In genomic region chr1:209831615-209832014, GRCh38 we compare ENCODE assay signal across 25 cellular contexts. TPM values are rescaled to one million over a fixed set of nuclear protein-coding genes. Genes with fewer than 3 reads are reported as not detected.
DNase-seq lines count a peak whose midpoint lies in the region; ATAC-seq and TF ChIP-seq lines count a peak whose summit lies in the region.
"Had no signal": no experiment of that assay in that cellular context is flagged by ENCODE, and none has a peak within 500 bp of the region (broad histone marks: within the 10 kb centered on the region; RNA-seq: fewer than 3 reads in every experiment).

No MANE protein-coding gene starts in this region.

- peaks cover 10% of the 10 kb centered on the region for H3K4me1 ChIP-seq in foreskin keratinocyte

- H3K27me3 ChIP-seq in brain microvascular endothelial cell (replicated peaks) (no peaks in the 10 kb centered on the region), foreskin keratinocyte (no peaks in the 10 kb centered on the region)
- H3K27me3 ChIP-seq: thyroid gland had no signal

- H3K4me3 ChIP-seq in brain microvascular endothelial cell (ENCODE audit: low read depth, low read length) = no peak overlapping the region
- H3K4me3 ChIP-seq: thyroid gland had no signal

- TF ChIP-seq CTCF in brain microvascular endothelial cell (IDR thresholded peaks at IDR 0.05; ENCODE audit: low read depth, low read length, missing control alignments) (no peak), foreskin keratinocyte (conservative IDR thresholded peaks at IDR 0.05) (no peak), GM13977 (IDR thresholded peaks at IDR 0.05; ENCODE audit: extremely low read depth, insufficient read depth, missing control alignments) (no peak)

- H3K36me3 ChIP-seq in brain microvascular endothelial cell (replicated peaks) = peaks cover 27% of the 10 kb centered on the region

- peak; percentile 32 for DNase-seq in AG20443 (ENCODE audit: low spot score)
- DNase-seq in HT1080 (ENCODE audit: low read depth) = peak; percentile 18
- DNase-seq in brain microvascular endothelial cell = peak; percentile 24
- peak in 1 of 2 donors; percentile 23 for DNase-seq in foreskin keratinocyte
- no peak for DNase-seq in T1000 (lab: John Stamatoyannopoulos, UW)
- DNase-seq in GM13977 (ENCODE audit: low spot score) = no peak
- DNase-seq in HUDEP-2 (lab: John Stamatoyannopoulos, UW; ENCODE audit: unreplicated experiment in 76 of 76) = no peak
- DNase-seq: activated CD4-positive, alpha-beta T cell treated with anti-CD3 and anti-CD28 coated beads, Interleukin-2, amount 50 U/mL, for 48 hours; activated effector memory CD4-positive, alpha-beta T cell treated with anti-CD3 and anti-CD28 coated beads, Interleukin-2, amount 50 U/mL, for 16 hours; AML-193; amygdala; caudate nucleus; DMS53; glutamatergic neuron; midbrain; natural killer cell; NCI-H1436 treated with DMSO at 0.1 percent for 48 hours; NCI-H510A treated with DMSO at 0.1 percent for 48 hours; NK-92 treated with Interleukin-12 subunit alpha and Interleukin-12 subunit beta, amount 100 ng/mL, for 24 hours; T-helper 2 cell; thyroid gland had no signal

- in situ Hi-C loops in brain microvascular endothelial cell (cut with HindIII; ENCODE audit: low pct_ligation_motif_present, low sequenced_read_pairs) = no loop called here
- in situ Hi-C loops in GM13977 (cut with MboI; ENCODE audit: low pct_unique_long_range_greater_than_20kb, low sequenced_read_pairs, unreplicated experiment) = no loop called here

- H3K27ac ChIP-seq in brain microvascular endothelial cell (peak overlapping the region; percentile 2), foreskin keratinocyte (peak overlapping the region; percentile 2)
- H3K27ac ChIP-seq: thyroid gland had no signal

- ATAC-seq in foreskin keratinocyte (peak; percentile 32), HG02885 (IDR thresholded peaks at IDR 0.05; ENCODE audit: poor library complexity, unreplicated experiment) (no peak)
- ATAC-seq: left lobe of liver, natural killer cell, WTC11 had no signal

RNA-seq across cellular contexts. Expression of gene UTP25, which starts 3.8 kb away (rescaled TPM):
- total RNA-seq in HT1080 (2014; rRNA removed; shearing (Covaris generic)) = 12.4 and 12.5 TPM in 2 replicates
- polyA plus RNA-seq in HT1080 (2015; cell fraction: cytosol; rRNA removed) = 8.1 and 10.0 TPM in 2 replicates
- polyA plus RNA-seq in HT1080 (2015; cell fraction: nucleus; rRNA removed) = 23.2 and 25.0 TPM in 2 replicates
- total RNA-seq in foreskin keratinocyte = 9.0 and 9.2 TPM in 2 replicates
- polyA plus RNA-seq in foreskin keratinocyte = 3.2 and 3.7 TPM in 2 replicates

RNA-seq across cellular contexts. Expression of gene IRF6, which starts 25.7 kb away (rescaled TPM):
- total RNA-seq in HT1080 (2014; rRNA removed; shearing (Covaris generic)) = 0.05 TPM in 1 of 2 replicates, not detected in the other
- 0.01 and 0.03 TPM in 2 replicates for polyA plus RNA-seq in HT1080 (2015; cell fraction: cytosol; rRNA removed)
- not detected in 2 replicates for polyA plus RNA-seq in HT1080 (2015; cell fraction: nucleus; rRNA removed)
- total RNA-seq in foreskin keratinocyte = 160 and 194 TPM in 2 replicates
- 70.3 and 93.1 TPM in 2 replicates for polyA plus RNA-seq in foreskin keratinocyte
- total RNA-seq: osteocyte had no signal

RNA-seq across cellular contexts. Expression of gene C1orf74, which starts 47.3 kb away (rescaled TPM):
- total RNA-seq in HT1080 (2014; rRNA removed; shearing (Covaris generic)) = 3.9 and 4.5 TPM in 2 replicates
- polyA plus RNA-seq in HT1080 (2015; cell fraction: cytosol; rRNA removed) = 3.9 and 4.1 TPM in 2 replicates
- polyA plus RNA-seq in HT1080 (2015; cell fraction: nucleus; rRNA removed) = 5.5 and 6.1 TPM in 2 replicates
- 11.0 and 12.3 TPM in 2 replicates for total RNA-seq in foreskin keratinocyte
- 5.7 and 6.1 TPM in 2 replicates for polyA plus RNA-seq in foreskin keratinocyte

Comparison
In these comparisons a context has a peak if more than half of its experiments do, and no peak if none do; other contexts are left out.
1. DNase-seq: peak in AG20443 (single experiment), HT1080 (single experiment) and brain microvascular endothelial cell (single experiment); none in T1000 (single experiment), GM13977 (single experiment) and HUDEP-2 (0 of 76).
2. RNA of gene IRF6, which starts 25.7 kb away (total RNA-seq): 160 to 194 TPM in foreskin keratinocyte; 0.05 TPM in HT1080; every median in the first group is over 100 times any median in the second.